32 cellular contexts compared by ENCODE assay signal in genomic region chr13:111515648-111516047, GRCh38.
"Had no signal": no experiment of that assay in that cellular context is flagged by ENCODE, and none has a peak within 500 bp of the region (broad histone marks: within the 10 kb centered on the region; RNA-seq: fewer than 3 reads in every experiment).

No MANE protein-coding gene starts in this region.

- H3K4me1 ChIP-seq: body of pancreas, heart left ventricle, left ventricle myocardium inferior, sigmoid colon, transverse colon had no signal

- DNase-seq: activated CD4-positive, alpha-beta memory T cell treated with anti-CD3 and anti-CD28 coated beads for 36 hours; activated CD4-positive, alpha-beta T cell treated with anti-CD3 and anti-CD28 coated beads for 48 hours; activated CD8-positive, alpha-beta memory T cell treated with anti-CD3 and anti-CD28 coated beads, Interleukin-2, amount 50 U/mL, for 4 hours; activated naive CD4-positive, alpha-beta T cell; activated T-cell treated with anti-CD3 and anti-CD28 coated beads, Interleukin-2, amount 50 U/mL, for 4 hours; aorta; body of pancreas; cerebellar nuclear complex; cortex of kidney; foreskin fibroblast; kidney glomerular epithelial cell; left ventricle myocardium inferior; ovary; sigmoid colon; SK-N-SH; small intestine; stimulated activated CD4-positive, alpha-beta T cell treated with anti-CD3 and anti-CD28 coated beads, Interleukin-2, amount 100 ng/mL, for 24 hours; stimulated activated naive CD4-positive, alpha-beta T cell; SW 1271; T-helper 17 cell; T1000; transverse colon; WERI-Rb-1 had no signal

- ATAC-seq: activated CD4-positive, CD25-positive, alpha-beta regulatory T cell treated with anti-CD3 and anti-CD28 coated beads, Interleukin-2, amount 50 U/mL, for 24 hours; activated naive CD4-positive, alpha-beta T cell treated with anti-CD3 and anti-CD28 coated beads, Interleukin-2, amount 50 U/mL, for 72 hours; activated T-helper 17 cell treated with anti-CD3 and anti-CD28 coated beads, Interleukin-2, amount 50 U/mL, for 72 hours; body of pancreas; esophagus mucosa; heart left ventricle; T-helper 17 cell had no signal

- H3K4me1 Mint-ChIP-seq: activated T-helper 17 cell treated with anti-CD3 and anti-CD28 coated beads, Interleukin-2, amount 50 U/mL, for 72 hours; nephron; T-helper 17 cell had no signal

- H3K27me3 ChIP-seq: body of pancreas, ovary had no signal

- H3K27ac Mint-ChIP-seq: activated CD4-positive, alpha-beta memory T cell treated with anti-CD3 and anti-CD28 coated beads for 36 hours; activated naive CD4-positive, alpha-beta T cell treated with anti-CD3 and anti-CD28 coated beads, Interleukin-2, amount 50 U/mL, for 72 hours; activated T-helper 17 cell treated with anti-CD3 and anti-CD28 coated beads, Interleukin-2, amount 50 U/mL, for 72 hours; nephron; progenitor cell of endocrine pancreas; T-helper 17 cell had no signal

- H3K9me3 Mint-ChIP-seq: activated CD4-positive, alpha-beta memory T cell treated with anti-CD3 and anti-CD28 coated beads for 36 hours; activated naive CD4-positive, alpha-beta T cell treated with anti-CD3 and anti-CD28 coated beads, Interleukin-2, amount 50 U/mL, for 72 hours; activated T-cell treated with anti-CD3 and anti-CD28 coated beads, Interleukin-2, amount 50 U/mL, for 4 hours; activated T-helper 17 cell treated with anti-CD3 and anti-CD28 coated beads, Interleukin-2, amount 50 U/mL, for 72 hours; nephron had no signal

- H3K9me3 ChIP-seq: body of pancreas, heart left ventricle, left ventricle myocardium inferior, neutrophil, ovary, sigmoid colon, SK-N-SH, transverse colon had no signal

- H3K36me3 ChIP-seq: cardiac muscle cell, heart left ventricle, left ventricle myocardium inferior, neutrophil, ovary, sigmoid colon, transverse colon, WERI-Rb-1 had no signal

- H3K36me3 Mint-ChIP-seq: activated CD4-positive, alpha-beta memory T cell treated with anti-CD3 and anti-CD28 coated beads for 36 hours; activated naive CD4-positive, alpha-beta T cell treated with anti-CD3 and anti-CD28 coated beads, Interleukin-2, amount 50 U/mL, for 72 hours had no signal

- H3K27ac ChIP-seq: body of pancreas, cardiac muscle cell, heart left ventricle, left ventricle myocardium inferior, neutrophil, ovary, sigmoid colon, transverse colon, WERI-Rb-1 had no signal

- H3K4me3 ChIP-seq: body of pancreas, cardiac muscle cell, heart left ventricle, left ventricle myocardium inferior, ovary, sigmoid colon, transverse colon had no signal

- H3K4me3 Mint-ChIP-seq: activated CD4-positive, alpha-beta memory T cell treated with anti-CD3 and anti-CD28 coated beads for 36 hours; activated T-cell treated with anti-CD3 and anti-CD28 coated beads, Interleukin-2, amount 50 U/mL, for 4 hours; activated T-helper 17 cell treated with anti-CD3 and anti-CD28 coated beads, Interleukin-2, amount 50 U/mL, for 72 hours; nephron; T-helper 17 cell had no signal
